ENCODE assay signal across 12 cellular contexts in genomic region chr3:151351216-151351615, GRCh38. TPM values are rescaled to one million over a fixed set of nuclear protein-coding genes. Genes with fewer than 3 reads are reported as not detected.
DNase-seq lines count a peak whose midpoint lies in the region; ATAC-seq and TF ChIP-seq lines count a peak whose summit lies in the region.
"Had no signal": no experiment of that assay in that cellular context is flagged by ENCODE, and none has a peak within 500 bp of the region (broad histone marks: within the 10 kb centered on the region; RNA-seq: fewer than 3 reads in every experiment).

No MANE protein-coding gene starts in this region.

- H3K9me3 ChIP-seq in prostate gland = no peaks in the 10 kb centered on the region

- H3K27ac Mint-ChIP-seq in WTC11 (peak overlapping the region; percentile 68; the same call in 1 of the 2 replicates), chondrocyte (ENCODE audit: unreplicated experiment) (no peak overlapping the region)

- CTCF ChIA-PET in WTC11 (lab: Charles Lee) = interaction anchor here (0.7 kb wide), 1 partner anchor 28 kb away, joined by 3 read pairs; no protein-coding TSS in a partner anchor

- 96% methylated on average over 1 of the region's 1 CpG for WGBS in prostate gland

- H3K27me3 Mint-ChIP-seq in WTC11 (ENCODE audit: low read depth) (no peaks in the 10 kb centered on the region), chondrocyte (ENCODE audit: low read depth) (no peaks in the 10 kb centered on the region)

- H3K36me3 Mint-ChIP-seq in WTC11 = 0 out of 2 replicates have a peak, but pooled peaks cover 3% of the 10 kb centered on the region
- no peaks in the 10 kb centered on the region for H3K36me3 Mint-ChIP-seq in chondrocyte (ENCODE audit: low read depth)

- H3K4me3 Mint-ChIP-seq in WTC11 = no peak overlapping the region
- no peak overlapping the region for H3K4me3 Mint-ChIP-seq in chondrocyte (ENCODE audit: unreplicated experiment)
- H3K4me3 Mint-ChIP-seq: central memory CD8-positive, alpha-beta T cell had no signal

- no peaks in the 10 kb centered on the region for H3K4me1 ChIP-seq in prostate gland (replicated peaks)

- H3K4me1 Mint-ChIP-seq in WTC11 = peaks cover 45% of the 10 kb centered on the region
- peaks cover 2% of the 10 kb centered on the region for H3K4me1 Mint-ChIP-seq in chondrocyte (ENCODE audit: low read depth)

- H3K27ac ChIP-seq in prostate gland = no peak overlapping the region

- DNase-seq in WTC11 (ENCODE audit: low spot score) (no peak), chondrocyte (ENCODE audit: low spot score) (no peak), NCI-H1694 treated with DMSO at 0.1 percent for 48 hours (lab: John Stamatoyannopoulos, UW) (no peak), superior temporal gyrus (ENCODE audit: extremely low spot score) (no peak), prostate gland (ENCODE audit: low spot score) (no peak)
- DNase-seq: NCI-H1417 had no signal

- H3K9me3 Mint-ChIP-seq in WTC11 = no peaks in the 10 kb centered on the region
- no peaks in the 10 kb centered on the region for H3K9me3 Mint-ChIP-seq in chondrocyte (ENCODE audit: low read depth)
- H3K9me3 Mint-ChIP-seq: central memory CD8-positive, alpha-beta T cell had no signal

- ATAC-seq in GM18498 (IDR thresholded peaks at IDR 0.05; ENCODE audit: unreplicated experiment) = peak; percentile 92
- ATAC-seq in GM21381 (IDR thresholded peaks at IDR 0.05; ENCODE audit: unreplicated experiment) = peak; percentile 69
- peak; percentile 77 for ATAC-seq in HG03108 (IDR thresholded peaks at IDR 0.05; ENCODE audit: unreplicated experiment)
- no peak for ATAC-seq in WTC11

- intact Hi-C loops in prostate gland (cut with DNase I) = no loop called here

- H3K36me3 ChIP-seq in prostate gland = no peaks in the 10 kb centered on the region

- no peak for TF ChIP-seq POLR2A in prostate gland (IDR thresholded peaks at IDR 0.05)

- TF ChIP-seq CTCF in WTC11 (IDR thresholded peaks at IDR 0.05) (no peak), chondrocyte (IDR thresholded peaks at IDR 0.05) (no peak), prostate gland (IDR thresholded peaks at IDR 0.05) (no peak)

- no peaks in the 10 kb centered on the region for H3K27me3 ChIP-seq in prostate gland (replicated peaks; ENCODE audit: insufficient read depth)

- POLR2A ChIA-PET in WTC11 (lab: Charles Lee) = no interaction called here

- no peak overlapping the region for H3K4me3 ChIP-seq in prostate gland

TF ChIP-seq in WTC11, 78 proteins besides CTCF, POLR2A, EP300 and RAD21:
- TF ChIP-seq NFATC4 (CRISPR knock-in tag; IDR thresholded peaks at IDR 0.05) (no peak), CREB1 (CRISPR knock-in tag; IDR thresholded peaks at IDR 0.05) (no peak), SOX15 (CRISPR knock-in tag; IDR thresholded peaks at IDR 0.05) (no peak), SMAD4 (CRISPR knock-in tag; IDR thresholded peaks at IDR 0.05) (no peak), SP1 (CRISPR knock-in tag; conservative IDR thresholded peaks at IDR 0.05) (no peak), ATF2 (CRISPR knock-in tag; IDR thresholded peaks at IDR 0.05; ENCODE audit: borderline replicate concordance, low read depth) (no peak), ZMAT4 (CRISPR knock-in tag; IDR thresholded peaks at IDR 0.05) (no peak), ZNF423 (CRISPR knock-in tag; IDR thresholded peaks at IDR 0.05) (no peak), ZNF416 (CRISPR knock-in tag; IDR thresholded peaks at IDR 0.05) (no peak), NFYB (CRISPR knock-in tag; conservative IDR thresholded peaks at IDR 0.05; ENCODE audit: low read depth) (no peak), AFF4 (CRISPR knock-in tag; IDR thresholded peaks at IDR 0.05; ENCODE audit: borderline replicate concordance) (no peak), FOXJ3 (CRISPR knock-in tag; IDR thresholded peaks at IDR 0.05; ENCODE audit: borderline replicate concordance) (no peak), TEAD4 (CRISPR knock-in tag; IDR thresholded peaks at IDR 0.05) (no peak), IRF2 (CRISPR knock-in tag; IDR thresholded peaks at IDR 0.05; ENCODE audit: borderline replicate concordance, low read depth) (no peak), ZBTB21 (CRISPR knock-in tag; IDR thresholded peaks at IDR 0.05; ENCODE audit: borderline replicate concordance) (no peak)

RNA-seq across cellular contexts. Expression of gene P2RY13, which starts 21.9 kb away (rescaled TPM):
- not detected in 3 replicates for total RNA-seq in WTC11 (2021)
- total RNA-seq in chondrocyte = not detected in 3 replicates
- under 1 TPM; 0.28 to 0.73 TPM for total RNA-seq in prostate gland
- total RNA-seq: H4, SK-MEL-5 had no signal

RNA-seq across cellular contexts. Expression of gene P2RY12, which starts 33.3 kb away (rescaled TPM):
- total RNA-seq in WTC11 (2021) = not detected in 3 replicates
- not detected in 3 replicates for total RNA-seq in chondrocyte
- total RNA-seq in prostate gland = 1 to 10 TPM in 1 of 2 donors, under 1 TPM in 1; 0.97 to 5.0 TPM
- total RNA-seq: H4, SK-MEL-5 had no signal

RNA-seq across cellular contexts. Expression of gene GPR87, which starts 34.6 kb away (rescaled TPM):
- total RNA-seq in WTC11 (2021) = 0.16 TPM in 1 of 3 replicates, not detected in the others
- total RNA-seq in chondrocyte = not detected in 3 replicates
- total RNA-seq in prostate gland = 10 to 100 TPM in 1 of 2 donors, 1 to 10 TPM in 1; 9.3 to 10.9 TPM
- total RNA-seq: H4, SK-MEL-5 had no signal
